Comparison of ENCODE assay signal across 1 cellular context in the genomic region with DNA sequence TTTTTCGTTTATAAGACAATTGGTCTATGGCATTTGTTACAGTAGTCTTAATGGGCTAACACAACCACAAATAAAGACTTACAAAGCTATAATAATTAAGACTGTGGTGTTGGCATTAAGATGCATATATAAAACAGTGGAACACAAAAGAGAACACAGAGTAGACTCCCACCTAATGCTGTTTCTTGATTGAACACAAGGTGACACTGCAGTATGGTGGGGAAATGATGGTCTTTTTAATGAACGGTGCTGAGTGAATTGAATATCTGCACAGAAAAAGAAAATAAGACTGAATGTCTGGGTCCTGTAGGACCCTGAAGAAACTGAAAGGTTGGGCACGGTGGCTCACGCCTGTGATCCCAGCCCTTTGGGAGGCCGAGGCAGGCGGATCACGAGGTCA.
TF ChIP-seq lines count a peak whose summit lies in the region.

No MANE protein-coding gene starts in this region.

TF ChIP-seq in endothelial cell of umbilical vein, 7 proteins besides CTCF, POLR2A, EP300 and RAD21:
- TF ChIP-seq JUN (IDR thresholded peaks at IDR 0.05; ENCODE audit: borderline replicate concordance, insufficient read depth, insufficient read length, low read depth), result no peak
- TF ChIP-seq EZH2 (IDR thresholded peaks at IDR 0.05; ENCODE audit: borderline replicate concordance, low read depth, low read length, severe bottlenecking), result no peak
- TF ChIP-seq, protein P1, sequence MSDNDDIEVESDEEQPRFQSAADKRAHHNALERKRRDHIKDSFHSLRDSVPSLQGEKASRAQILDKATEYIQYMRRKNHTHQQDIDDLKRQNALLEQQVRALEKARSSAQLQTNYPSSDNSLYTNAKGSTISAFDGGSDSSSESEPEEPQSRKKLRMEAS (IDR thresholded peaks at IDR 0.05; ENCODE audit: insufficient read depth, insufficient read length), result no peak
- no peak for TF ChIP-seq GATA2 (IDR thresholded peaks at IDR 0.05; ENCODE audit: insufficient read depth, insufficient read length, low read depth, low read length)
- TF ChIP-seq FOS (IDR thresholded peaks at IDR 0.05; ENCODE audit: borderline replicate concordance, insufficient read depth, low read length), result no peak
- TF ChIP-seq POLR2AphosphoS5 (IDR thresholded peaks at IDR 0.05; ENCODE audit: insufficient read depth, low read depth, low read length), result no peak
- no peak for TF ChIP-seq MYC (IDR thresholded peaks at IDR 0.05; ENCODE audit: low read depth, low read length)
